ENCODE assay signal across 2 cellular contexts in the genomic region with DNA sequence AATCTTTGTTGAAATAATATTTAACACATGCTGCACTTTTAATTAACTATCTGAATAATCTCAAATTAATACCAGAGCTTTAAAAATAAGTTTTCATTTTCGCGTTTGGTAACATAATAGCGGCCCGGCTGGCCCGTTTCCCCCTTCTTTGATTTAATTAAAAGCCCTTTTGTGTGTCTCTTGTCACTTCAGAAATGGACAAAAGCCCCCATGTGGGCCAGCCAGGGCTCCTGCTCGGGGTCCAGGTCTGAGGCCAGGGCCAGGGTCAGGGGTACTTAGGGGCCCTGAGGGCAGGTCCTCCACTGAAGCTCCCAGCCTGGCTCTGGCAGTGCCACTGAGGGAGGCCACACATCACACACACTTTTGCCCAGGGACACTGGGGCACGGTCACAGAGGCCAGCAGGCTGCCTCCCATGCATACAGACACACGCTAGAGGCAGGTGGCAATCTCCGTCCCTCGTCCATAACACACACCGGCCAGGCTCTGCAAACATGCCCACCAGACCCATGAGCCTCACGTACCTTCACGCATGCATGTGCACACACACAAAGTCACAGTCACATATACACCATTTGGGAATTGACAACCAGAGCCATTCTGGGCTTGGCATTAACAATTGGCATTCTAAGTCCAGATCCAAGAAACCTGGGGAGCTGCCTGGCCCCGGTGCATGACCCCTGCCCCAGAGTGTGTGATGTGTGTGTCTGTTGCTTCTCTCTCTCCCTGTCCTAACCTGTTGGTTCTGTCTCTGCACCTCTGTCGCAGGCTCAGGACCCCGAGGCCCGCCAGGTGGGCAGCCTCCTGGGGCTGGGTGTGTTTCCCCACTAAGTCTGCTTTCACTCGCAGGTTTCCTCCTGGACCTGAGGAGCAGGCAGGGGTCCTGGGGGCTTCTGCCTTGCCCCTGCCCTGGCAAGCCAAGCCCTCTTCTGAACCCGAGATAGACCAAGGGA.
A peak's percentile ranks its signal among the peaks of the same experiment; 100 is the strongest.
TF ChIP-seq lines count a peak whose summit lies in the region.

No MANE protein-coding gene starts in this region.

TF ChIP-seq in HepG2, 621 proteins besides CTCF, POLR2A, EP300 and RAD21:
- TF ChIP-seq ZNF205 (CRISPR knock-in tag; IDR thresholded peaks at IDR 0.05) (no peak), ZNF652 (CRISPR knock-in tag; IDR thresholded peaks at IDR 0.05; ENCODE audit: borderline replicate concordance, low read depth) (no peak), RXRA (CRISPR knock-in tag; IDR thresholded peaks at IDR 0.05) (no peak), ZNF780A (CRISPR knock-in tag; IDR thresholded peaks at IDR 0.05) (no peak)
- TF ChIP-seq, protein P1, sequence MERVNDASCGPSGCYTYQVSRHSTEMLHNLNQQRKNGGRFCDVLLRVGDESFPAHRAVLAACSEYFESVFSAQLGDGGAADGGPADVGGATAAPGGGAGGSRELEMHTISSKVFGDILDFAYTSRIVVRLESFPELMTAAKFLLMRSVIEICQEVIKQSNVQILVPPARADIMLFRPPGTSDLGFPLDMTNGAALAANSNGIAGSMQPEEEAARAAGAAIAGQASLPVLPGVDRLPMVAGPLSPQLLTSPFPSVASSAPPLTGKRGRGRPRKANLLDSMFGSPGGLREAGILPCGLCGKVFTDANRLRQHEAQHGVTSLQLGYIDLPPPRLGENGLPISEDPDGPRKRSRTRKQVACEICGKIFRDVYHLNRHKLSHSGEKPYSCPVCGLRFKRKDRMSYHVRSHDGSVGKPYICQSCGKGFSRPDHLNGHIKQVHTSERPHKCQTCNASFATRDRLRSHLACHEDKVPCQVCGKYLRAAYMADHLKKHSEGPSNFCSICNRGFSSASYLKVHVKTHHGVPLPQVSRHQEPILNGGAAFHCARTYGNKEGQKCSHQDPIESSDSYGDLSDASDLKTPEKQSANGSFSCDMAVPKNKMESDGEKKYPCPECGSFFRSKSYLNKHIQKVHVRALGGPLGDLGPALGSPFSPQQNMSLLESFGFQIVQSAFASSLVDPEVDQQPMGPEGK (CRISPR knock-in tag; IDR thresholded peaks at IDR 0.05) = no peak
- TF ChIP-seq, protein P2, sequence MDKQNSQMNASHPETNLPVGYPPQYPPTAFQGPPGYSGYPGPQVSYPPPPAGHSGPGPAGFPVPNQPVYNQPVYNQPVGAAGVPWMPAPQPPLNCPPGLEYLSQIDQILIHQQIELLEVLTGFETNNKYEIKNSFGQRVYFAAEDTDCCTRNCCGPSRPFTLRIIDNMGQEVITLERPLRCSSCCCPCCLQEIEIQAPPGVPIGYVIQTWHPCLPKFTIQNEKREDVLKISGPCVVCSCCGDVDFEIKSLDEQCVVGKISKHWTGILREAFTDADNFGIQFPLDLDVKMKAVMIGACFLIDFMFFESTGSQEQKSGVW (CRISPR knock-in tag; IDR thresholded peaks at IDR 0.05; ENCODE audit: borderline replicate concordance) = no peak
- TF ChIP-seq, protein P3, sequence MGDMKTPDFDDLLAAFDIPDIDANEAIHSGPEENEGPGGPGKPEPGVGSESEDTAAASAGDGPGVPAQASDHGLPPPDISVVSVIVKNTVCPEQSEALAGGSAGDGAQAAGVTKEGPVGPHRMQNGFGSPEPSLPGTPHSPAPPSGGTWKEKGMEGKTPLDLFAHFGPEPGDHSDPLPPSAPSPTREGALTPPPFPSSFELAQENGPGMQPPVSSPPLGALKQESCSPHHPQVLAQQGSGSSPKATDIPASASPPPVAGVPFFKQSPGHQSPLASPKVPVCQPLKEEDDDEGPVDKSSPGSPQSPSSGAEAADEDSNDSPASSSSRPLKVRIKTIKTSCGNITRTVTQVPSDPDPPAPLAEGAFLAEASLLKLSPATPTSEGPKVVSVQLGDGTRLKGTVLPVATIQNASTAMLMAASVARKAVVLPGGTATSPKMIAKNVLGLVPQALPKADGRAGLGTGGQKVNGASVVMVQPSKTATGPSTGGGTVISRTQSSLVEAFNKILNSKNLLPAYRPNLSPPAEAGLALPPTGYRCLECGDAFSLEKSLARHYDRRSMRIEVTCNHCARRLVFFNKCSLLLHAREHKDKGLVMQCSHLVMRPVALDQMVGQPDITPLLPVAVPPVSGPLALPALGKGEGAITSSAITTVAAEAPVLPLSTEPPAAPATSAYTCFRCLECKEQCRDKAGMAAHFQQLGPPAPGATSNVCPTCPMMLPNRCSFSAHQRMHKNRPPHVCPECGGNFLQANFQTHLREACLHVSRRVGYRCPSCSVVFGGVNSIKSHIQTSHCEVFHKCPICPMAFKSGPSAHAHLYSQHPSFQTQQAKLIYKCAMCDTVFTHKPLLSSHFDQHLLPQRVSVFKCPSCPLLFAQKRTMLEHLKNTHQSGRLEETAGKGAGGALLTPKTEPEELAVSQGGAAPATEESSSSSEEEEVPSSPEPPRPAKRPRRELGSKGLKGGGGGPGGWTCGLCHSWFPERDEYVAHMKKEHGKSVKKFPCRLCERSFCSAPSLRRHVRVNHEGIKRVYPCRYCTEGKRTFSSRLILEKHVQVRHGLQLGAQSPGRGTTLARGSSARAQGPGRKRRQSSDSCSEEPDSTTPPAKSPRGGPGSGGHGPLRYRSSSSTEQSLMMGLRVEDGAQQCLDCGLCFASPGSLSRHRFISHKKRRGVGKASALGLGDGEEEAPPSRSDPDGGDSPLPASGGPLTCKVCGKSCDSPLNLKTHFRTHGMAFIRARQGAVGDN (CRISPR knock-in tag; IDR thresholded peaks at IDR 0.05) = 0 out of 2 replicates have a peak, but pooled peaks have one; percentile 8

TF ChIP-seq in H1, 55 proteins besides CTCF, POLR2A, EP300 and RAD21:
- TF ChIP-seq RBBP5 (IDR thresholded peaks at IDR 0.05; ENCODE audit: borderline replicate concordance, low read depth, low read length) = no peak
- TF ChIP-seq SUZ12 (IDR thresholded peaks at IDR 0.05; ENCODE audit: low read length) = 0 out of 2 replicates have a peak, but pooled peaks have one; percentile 17
- TF ChIP-seq ZNF274 (IDR thresholded peaks at IDR 0.05; ENCODE audit: borderline replicate concordance, extremely low read depth, low read length) = no peak
- no peak for TF ChIP-seq SIX5 (IDR thresholded peaks at IDR 0.05; ENCODE audit: low read depth, low read length)
- no peak for TF ChIP-seq RXRA (IDR thresholded peaks at IDR 0.05; ENCODE audit: insufficient read depth, low read depth, low read length)
